In the genomic region with DNA sequence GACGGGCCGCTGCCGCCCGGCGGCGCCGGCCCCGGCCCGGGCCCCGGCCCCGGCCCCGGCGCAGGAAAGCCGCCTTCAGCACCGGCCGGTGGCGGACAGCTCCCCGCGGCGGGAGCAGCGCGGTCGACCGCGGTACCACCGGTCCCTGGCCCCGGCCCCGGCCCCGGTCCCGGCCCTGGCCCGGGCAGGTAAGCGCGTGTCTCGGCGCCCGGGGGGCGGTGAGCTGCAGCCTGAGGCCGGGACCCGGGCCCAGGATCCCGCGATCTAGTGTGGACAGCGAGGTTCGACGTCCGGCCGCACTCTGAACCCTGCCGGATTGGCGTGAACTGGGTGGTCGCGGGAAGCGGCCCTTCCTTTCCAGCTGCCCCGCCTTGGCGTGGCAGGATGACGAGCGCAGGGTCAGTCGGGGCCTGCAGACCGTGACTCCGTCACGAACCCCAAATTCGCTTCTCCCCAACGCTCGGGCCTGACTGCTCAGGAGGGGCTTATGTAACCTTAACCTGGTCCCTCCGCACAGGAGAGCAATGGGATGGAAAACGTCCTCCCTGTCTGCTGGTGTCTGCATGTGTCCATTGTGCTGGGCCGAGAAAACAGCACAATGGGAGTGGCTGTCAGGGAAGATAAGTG, we compare ENCODE assay signal across 1 cellular context.
TF ChIP-seq lines count a peak whose summit lies in the region.

No MANE protein-coding gene starts in this region.

TF ChIP-seq in HepG2, 621 proteins besides CTCF, POLR2A, EP300 and RAD21 (continued from another document and continues in another):
- no peak for TF ChIP-seq TFAP4 (IDR thresholded peaks at IDR 0.05; ENCODE audit: borderline replicate concordance, low read depth)
- no peak for TF ChIP-seq ZNF180 (CRISPR knock-in tag; IDR thresholded peaks at IDR 0.05; ENCODE audit: borderline replicate concordance, low read depth)
- no peak for TF ChIP-seq ZNF761 (CRISPR knock-in tag; conservative IDR thresholded peaks at IDR 0.05)
- no peak for TF ChIP-seq MLLT10 (CRISPR knock-in tag; IDR thresholded peaks at IDR 0.05)
- no peak for TF ChIP-seq ZNF672 (CRISPR knock-in tag; IDR thresholded peaks at IDR 0.05)
- no peak for TF ChIP-seq FOXA3 (CRISPR knock-in tag; IDR thresholded peaks at IDR 0.05)
- no peak for TF ChIP-seq ATAD3A (CRISPR knock-in tag; IDR thresholded peaks at IDR 0.05)
- no peak for TF ChIP-seq KMT2A (CRISPR knock-in tag; IDR thresholded peaks at IDR 0.05)
- TF ChIP-seq HOXA9 (CRISPR knock-in tag; IDR thresholded peaks at IDR 0.05; ENCODE audit: borderline replicate concordance), result peak; percentile 69; the same call in 1 of the 2 replicates
- peak; percentile 57; the same call in 1 of the 2 replicates for TF ChIP-seq ZFAT (CRISPR knock-in tag; conservative IDR thresholded peaks at IDR 0.05)
- no peak for TF ChIP-seq ZNF549 (CRISPR knock-in tag; IDR thresholded peaks at IDR 0.05)
- no peak for TF ChIP-seq HNF1A (IDR thresholded peaks at IDR 0.05; ENCODE audit: low read depth)
- no peak for TF ChIP-seq HNF1A (CRISPR knock-in tag; IDR thresholded peaks at IDR 0.05; ENCODE audit: borderline replicate concordance)
- 0 out of 2 replicates have a peak, but pooled peaks have one; percentile 28 for TF ChIP-seq MTF2 (CRISPR knock-in tag; IDR thresholded peaks at IDR 0.05; ENCODE audit: borderline replicate concordance)
- TF ChIP-seq, protein P1, sequence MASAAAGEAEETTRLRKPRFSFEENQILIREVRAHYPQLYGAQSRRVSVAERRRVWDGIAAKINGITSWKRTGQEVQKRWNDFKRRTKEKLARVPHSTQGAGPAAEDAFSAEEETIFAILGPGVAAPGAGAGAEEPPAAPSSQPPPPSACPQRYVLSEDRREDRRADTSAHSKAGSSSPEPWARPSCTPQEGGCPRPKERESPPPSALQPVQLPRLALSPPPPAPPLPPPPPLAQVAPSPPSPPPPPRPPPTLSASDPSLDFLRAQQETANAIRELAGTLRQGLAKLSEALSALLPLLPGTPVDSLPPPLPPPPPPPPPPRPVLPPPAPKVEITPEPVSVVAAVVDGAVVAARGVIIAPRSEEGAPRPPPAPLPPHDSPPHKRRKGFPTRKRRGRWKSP (CRISPR knock-in tag; IDR thresholded peaks at IDR 0.05), result no peak
- TF ChIP-seq AGO2 (optimal IDR thresholded peaks at IDR 0.05; ENCODE audit: low read depth, low read length), result no peak
- 0 out of 2 replicates have a peak, but pooled peaks have one; percentile 66 for TF ChIP-seq KMT2B (CRISPR knock-in tag; IDR thresholded peaks at IDR 0.05)
- TF ChIP-seq, protein P2, sequence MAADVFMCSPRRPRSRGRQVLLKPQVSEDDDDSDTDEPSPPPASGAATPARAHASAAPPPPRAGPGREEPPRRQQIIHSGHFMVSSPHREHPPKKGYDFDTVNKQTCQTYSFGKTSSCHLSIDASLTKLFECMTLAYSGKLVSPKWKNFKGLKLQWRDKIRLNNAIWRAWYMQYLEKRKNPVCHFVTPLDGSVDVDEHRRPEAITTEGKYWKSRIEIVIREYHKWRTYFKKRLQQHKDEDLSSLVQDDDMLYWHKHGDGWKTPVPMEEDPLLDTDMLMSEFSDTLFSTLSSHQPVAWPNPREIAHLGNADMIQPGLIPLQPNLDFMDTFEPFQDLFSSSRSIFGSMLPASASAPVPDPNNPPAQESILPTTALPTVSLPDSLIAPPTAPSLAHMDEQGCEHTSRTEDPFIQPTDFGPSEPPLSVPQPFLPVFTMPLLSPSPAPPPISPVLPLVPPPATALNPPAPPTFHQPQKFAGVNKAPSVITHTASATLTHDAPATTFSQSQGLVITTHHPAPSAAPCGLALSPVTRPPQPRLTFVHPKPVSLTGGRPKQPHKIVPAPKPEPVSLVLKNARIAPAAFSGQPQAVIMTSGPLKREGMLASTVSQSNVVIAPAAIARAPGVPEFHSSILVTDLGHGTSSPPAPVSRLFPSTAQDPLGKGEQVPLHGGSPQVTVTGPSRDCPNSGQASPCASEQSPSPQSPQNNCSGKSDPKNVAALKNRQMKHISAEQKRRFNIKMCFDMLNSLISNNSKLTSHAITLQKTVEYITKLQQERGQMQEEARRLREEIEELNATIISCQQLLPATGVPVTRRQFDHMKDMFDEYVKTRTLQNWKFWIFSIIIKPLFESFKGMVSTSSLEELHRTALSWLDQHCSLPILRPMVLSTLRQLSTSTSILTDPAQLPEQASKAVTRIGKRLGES (CRISPR knock-in tag; IDR thresholded peaks at IDR 0.05; ENCODE audit: borderline replicate concordance), result 0 out of 2 replicates have a peak, but pooled peaks have one; percentile 33
- TF ChIP-seq KDM5B (CRISPR knock-in tag; IDR thresholded peaks at IDR 0.05; ENCODE audit: borderline replicate concordance), result peak; percentile 72; the same call in 1 of the 2 replicates
- TF ChIP-seq SRSF1 (optimal IDR thresholded peaks at IDR 0.05; ENCODE audit: low read depth, low read length), result no peak
- no peak for TF ChIP-seq ZNF609 (CRISPR knock-in tag; IDR thresholded peaks at IDR 0.05; ENCODE audit: borderline replicate concordance)
- peak; percentile 54; the same call in 1 of the 2 replicates for TF ChIP-seq NKX3-1 (CRISPR knock-in tag; IDR thresholded peaks at IDR 0.05)
- TF ChIP-seq, protein P3, sequence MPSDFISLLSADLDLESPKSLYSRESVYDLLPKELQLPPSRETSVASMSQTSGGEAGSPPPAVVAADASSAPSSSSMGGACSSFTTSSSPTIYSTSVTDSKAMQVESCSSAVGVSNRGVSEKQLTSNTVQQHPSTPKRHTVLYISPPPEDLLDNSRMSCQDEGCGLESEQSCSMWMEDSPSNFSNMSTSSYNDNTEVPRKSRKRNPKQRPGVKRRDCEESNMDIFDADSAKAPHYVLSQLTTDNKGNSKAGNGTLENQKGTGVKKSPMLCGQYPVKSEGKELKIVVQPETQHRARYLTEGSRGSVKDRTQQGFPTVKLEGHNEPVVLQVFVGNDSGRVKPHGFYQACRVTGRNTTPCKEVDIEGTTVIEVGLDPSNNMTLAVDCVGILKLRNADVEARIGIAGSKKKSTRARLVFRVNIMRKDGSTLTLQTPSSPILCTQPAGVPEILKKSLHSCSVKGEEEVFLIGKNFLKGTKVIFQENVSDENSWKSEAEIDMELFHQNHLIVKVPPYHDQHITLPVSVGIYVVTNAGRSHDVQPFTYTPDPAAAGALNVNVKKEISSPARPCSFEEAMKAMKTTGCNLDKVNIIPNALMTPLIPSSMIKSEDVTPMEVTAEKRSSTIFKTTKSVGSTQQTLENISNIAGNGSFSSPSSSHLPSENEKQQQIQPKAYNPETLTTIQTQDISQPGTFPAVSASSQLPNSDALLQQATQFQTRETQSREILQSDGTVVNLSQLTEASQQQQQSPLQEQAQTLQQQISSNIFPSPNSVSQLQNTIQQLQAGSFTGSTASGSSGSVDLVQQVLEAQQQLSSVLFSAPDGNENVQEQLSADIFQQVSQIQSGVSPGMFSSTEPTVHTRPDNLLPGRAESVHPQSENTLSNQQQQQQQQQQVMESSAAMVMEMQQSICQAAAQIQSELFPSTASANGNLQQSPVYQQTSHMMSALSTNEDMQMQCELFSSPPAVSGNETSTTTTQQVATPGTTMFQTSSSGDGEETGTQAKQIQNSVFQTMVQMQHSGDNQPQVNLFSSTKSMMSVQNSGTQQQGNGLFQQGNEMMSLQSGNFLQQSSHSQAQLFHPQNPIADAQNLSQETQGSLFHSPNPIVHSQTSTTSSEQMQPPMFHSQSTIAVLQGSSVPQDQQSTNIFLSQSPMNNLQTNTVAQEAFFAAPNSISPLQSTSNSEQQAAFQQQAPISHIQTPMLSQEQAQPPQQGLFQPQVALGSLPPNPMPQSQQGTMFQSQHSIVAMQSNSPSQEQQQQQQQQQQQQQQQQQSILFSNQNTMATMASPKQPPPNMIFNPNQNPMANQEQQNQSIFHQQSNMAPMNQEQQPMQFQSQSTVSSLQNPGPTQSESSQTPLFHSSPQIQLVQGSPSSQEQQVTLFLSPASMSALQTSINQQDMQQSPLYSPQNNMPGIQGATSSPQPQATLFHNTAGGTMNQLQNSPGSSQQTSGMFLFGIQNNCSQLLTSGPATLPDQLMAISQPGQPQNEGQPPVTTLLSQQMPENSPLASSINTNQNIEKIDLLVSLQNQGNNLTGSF (CRISPR knock-in tag; IDR thresholded peaks at IDR 0.05), result peak; percentile 59; the same call in 1 of the 2 replicates
- TF ChIP-seq, protein P4, sequence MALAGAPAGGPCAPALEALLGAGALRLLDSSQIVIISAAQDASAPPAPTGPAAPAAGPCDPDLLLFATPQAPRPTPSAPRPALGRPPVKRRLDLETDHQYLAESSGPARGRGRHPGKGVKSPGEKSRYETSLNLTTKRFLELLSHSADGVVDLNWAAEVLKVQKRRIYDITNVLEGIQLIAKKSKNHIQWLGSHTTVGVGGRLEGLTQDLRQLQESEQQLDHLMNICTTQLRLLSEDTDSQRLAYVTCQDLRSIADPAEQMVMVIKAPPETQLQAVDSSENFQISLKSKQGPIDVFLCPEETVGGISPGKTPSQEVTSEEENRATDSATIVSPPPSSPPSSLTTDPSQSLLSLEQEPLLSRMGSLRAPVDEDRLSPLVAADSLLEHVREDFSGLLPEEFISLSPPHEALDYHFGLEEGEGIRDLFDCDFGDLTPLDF (CRISPR knock-in tag; IDR thresholded peaks at IDR 0.05), result peak; percentile 20; the same call in 1 of the 2 replicates
- TF ChIP-seq FOXJ3 (CRISPR knock-in tag; IDR thresholded peaks at IDR 0.05; ENCODE audit: borderline replicate concordance), result no peak
- TF ChIP-seq ZMAT5 (CRISPR knock-in tag; IDR thresholded peaks at IDR 0.05; ENCODE audit: borderline replicate concordance, low read depth), result no peak
- TF ChIP-seq SMYD3 (CRISPR knock-in tag; IDR thresholded peaks at IDR 0.05), result no peak
- TF ChIP-seq SP5 (CRISPR knock-in tag; IDR thresholded peaks at IDR 0.05; ENCODE audit: borderline replicate concordance, low read depth), result no peak
- TF ChIP-seq ZFP1 (CRISPR knock-in tag; IDR thresholded peaks at IDR 0.05), result no peak
- no peak for TF ChIP-seq ATRX (CRISPR knock-in tag; IDR thresholded peaks at IDR 0.05; ENCODE audit: borderline replicate concordance)
- no peak for TF ChIP-seq ZNF782 (CRISPR knock-in tag; IDR thresholded peaks at IDR 0.05; ENCODE audit: borderline replicate concordance)
- TF ChIP-seq MAFK (conservative IDR thresholded peaks at IDR 0.05 in 1 of 2, IDR thresholded peaks at IDR 0.05 in 1 of 2; ENCODE audit: low read length in 2 of 2), result no peak
- no peak for TF ChIP-seq SNAPC2 (CRISPR knock-in tag; IDR thresholded peaks at IDR 0.05)
- TF ChIP-seq CBFB (CRISPR knock-in tag; IDR thresholded peaks at IDR 0.05), result no peak
